Comparison of ENCODE assay signal across 26 cellular contexts in genomic region chr11:66061268-66061667, GRCh38. TPM values are rescaled to one million over a fixed set of nuclear protein-coding genes. Genes with fewer than 3 reads are reported as not detected.
DNase-seq lines count a peak whose midpoint lies in the region; ATAC-seq and TF ChIP-seq lines count a peak whose summit lies in the region.
"Had no signal": no experiment of that assay in that cellular context is flagged by ENCODE, and none has a peak within 500 bp of the region (broad histone marks: within the 10 kb centered on the region; RNA-seq: fewer than 3 reads in every experiment).

No MANE protein-coding gene starts in this region.

- ATAC-seq in activated naive CD4-positive, alpha-beta T cell treated with anti-CD3 and anti-CD28 coated beads, Interleukin-2, amount 50 U/mL, for 72 hours, result no peak
- ATAC-seq in stimulated activated naive B cell treated with anti-CD40 and anti-IgM and Interleukin-4, amounts not matched to agents 10 μg/mL and 1 μg/mL and 100 μg/mL, for 72 hours (replicated peaks), result no peak
- no peak for ATAC-seq in naive thymus-derived CD4-positive, alpha-beta T cell
- ATAC-seq: foreskin keratinocyte, GM23338, left ventricle myocardium superior, mucosa of descending colon had no signal

- H3K27me3 ChIP-seq in CD8-positive, alpha-beta memory T cell (ENCODE audit: insufficient read depth, low read length, poor library complexity, severe bottlenecking), result no peaks in the 10 kb centered on the region
- no peaks in the 10 kb centered on the region for H3K27me3 ChIP-seq in naive thymus-derived CD4-positive, alpha-beta T cell (ENCODE audit: control insufficient read depth in 2 of 2, insufficient read depth in 2 of 2, low read length in 2 of 2)
- no peaks in the 10 kb centered on the region for H3K27me3 ChIP-seq in colonic mucosa
- H3K27me3 ChIP-seq: foreskin keratinocyte, hepatocyte had no signal

- CTCF ChIA-PET in activated CD4-positive, alpha-beta T cell treated with anti-CD3 and anti-CD28 coated beads, Interleukin-2, amount 10 ng/mL, durations not matched to agents 7 days and 5 days (lab: Charles Lee), result no interaction called here
- CTCF ChIA-PET in CD8-positive, alpha-beta memory T cell (lab: Charles Lee), result no interaction called here
- CTCF ChIA-PET in naive thymus-derived CD4-positive, alpha-beta T cell (lab: Charles Lee), result no interaction called here

- H3K27me3 Mint-ChIP-seq in activated CD4-positive, alpha-beta T cell treated with anti-CD3 and anti-CD28 coated beads, Interleukin-2, amount 10 ng/mL, durations not matched to agents 7 days and 5 days, result no peaks in the 10 kb centered on the region
- no peaks in the 10 kb centered on the region for H3K27me3 Mint-ChIP-seq in CD8-positive, alpha-beta memory T cell
- no peaks in the 10 kb centered on the region for H3K27me3 Mint-ChIP-seq in stimulated activated naive B cell treated with anti-CD40 and anti-IgM and Interleukin-4, amounts not matched to agents 10 μg/mL and 1 μg/mL and 100 μg/mL, for 72 hours
- no peaks in the 10 kb centered on the region for H3K27me3 Mint-ChIP-seq in naive thymus-derived CD4-positive, alpha-beta T cell

- no peak overlapping the region for H3K27ac ChIP-seq in CD8-positive, alpha-beta memory T cell (ENCODE audit: low read depth, low read length)
- H3K27ac ChIP-seq in naive thymus-derived CD4-positive, alpha-beta T cell (ENCODE audit: low read depth, low read length), result no peak overlapping the region
- H3K27ac ChIP-seq in colonic mucosa, result no peak overlapping the region
- H3K27ac ChIP-seq: C4-2B, foreskin keratinocyte, hepatocyte had no signal

- POLR2A ChIA-PET in activated CD4-positive, alpha-beta T cell treated with anti-CD3 and anti-CD28 coated beads, Interleukin-2, amount 10 ng/mL, durations not matched to agents 7 days and 5 days (lab: Charles Lee), result no interaction called here
- POLR2A ChIA-PET in CD8-positive, alpha-beta memory T cell (lab: Charles Lee), result no interaction called here
- POLR2A ChIA-PET in naive thymus-derived CD4-positive, alpha-beta T cell (lab: Charles Lee), result no interaction called here

- H3K9ac ChIP-seq in colonic mucosa (ENCODE audit: low read depth in 2 of 2, low read length in 2 of 2), result no peak overlapping the region
- H3K9ac ChIP-seq: SK-N-SH had no signal

- H3K4me1 ChIP-seq in CD8-positive, alpha-beta memory T cell (ENCODE audit: insufficient read depth, low read length), result no peaks in the 10 kb centered on the region
- H3K4me1 ChIP-seq in naive thymus-derived CD4-positive, alpha-beta T cell (ENCODE audit: control insufficient read depth in 2 of 2, insufficient read depth in 2 of 2, low read length in 2 of 2), result no peaks in the 10 kb centered on the region
- H3K4me1 ChIP-seq in colonic mucosa, result no peaks in the 10 kb centered on the region
- H3K4me1 ChIP-seq: foreskin keratinocyte had no signal

- H3K36me3 Mint-ChIP-seq in activated CD4-positive, alpha-beta T cell treated with anti-CD3 and anti-CD28 coated beads, Interleukin-2, amount 10 ng/mL, durations not matched to agents 7 days and 5 days (ENCODE audit: low read depth), result peaks cover 80% of the 10 kb centered on the region
- H3K36me3 Mint-ChIP-seq in CD8-positive, alpha-beta memory T cell, result peaks cover 49 to 91% (median 50%) of the 10 kb centered on the region in 3 donors
- H3K36me3 Mint-ChIP-seq in activated naive CD4-positive, alpha-beta T cell treated with anti-CD3 and anti-CD28 coated beads, Interleukin-2, amount 50 U/mL, for 72 hours, result peaks cover 54 to 82% of the 10 kb centered on the region in 2 donors
- H3K36me3 Mint-ChIP-seq in stimulated activated naive B cell treated with anti-CD40 and anti-IgM and Interleukin-4, amounts not matched to agents 10 μg/mL and 1 μg/mL and 100 μg/mL, for 72 hours, result peaks cover 69 to 80% of the 10 kb centered on the region in 2 donors
- H3K36me3 Mint-ChIP-seq in naive thymus-derived CD4-positive, alpha-beta T cell, result peaks cover 31 to 73% (median 65%) of the 10 kb centered on the region in 5 donors

- H3K27ac Mint-ChIP-seq in activated CD4-positive, alpha-beta T cell treated with anti-CD3 and anti-CD28 coated beads, Interleukin-2, amount 10 ng/mL, durations not matched to agents 7 days and 5 days, result peak overlapping the region; percentile 60
- peak overlapping the region in 5 of 8 donors; percentile 14 to 83 (median 55) for H3K27ac Mint-ChIP-seq in CD8-positive, alpha-beta memory T cell
- H3K27ac Mint-ChIP-seq in activated naive CD4-positive, alpha-beta T cell treated with anti-CD3 and anti-CD28 coated beads, Interleukin-2, amount 50 U/mL, for 72 hours, result peak overlapping the region; percentile 65 to 72
- peak overlapping the region; percentile 91 for H3K27ac Mint-ChIP-seq in stimulated activated naive B cell treated with anti-CD40 and anti-IgM and Interleukin-4, amounts not matched to agents 10 μg/mL and 1 μg/mL and 100 μg/mL, for 72 hours
- peak overlapping the region in 4 of 9 donors; percentile 35 to 58 (median 48) for H3K27ac Mint-ChIP-seq in naive thymus-derived CD4-positive, alpha-beta T cell
- H3K27ac Mint-ChIP-seq: GM23338 had no signal

- peaks cover 35% of the 10 kb centered on the region for H3K4me1 Mint-ChIP-seq in activated CD4-positive, alpha-beta T cell treated with anti-CD3 and anti-CD28 coated beads, Interleukin-2, amount 10 ng/mL, durations not matched to agents 7 days and 5 days
- peaks cover 16 to 35% (median 25%) of the 10 kb centered on the region in 3 donors for H3K4me1 Mint-ChIP-seq in CD8-positive, alpha-beta memory T cell
- H3K4me1 Mint-ChIP-seq in stimulated activated naive B cell treated with anti-CD40 and anti-IgM and Interleukin-4, amounts not matched to agents 10 μg/mL and 1 μg/mL and 100 μg/mL, for 72 hours, result peaks cover 19 to 54% of the 10 kb centered on the region in 2 donors
- H3K4me1 Mint-ChIP-seq in naive thymus-derived CD4-positive, alpha-beta T cell, result peaks cover 11 to 33% (median 26%) of the 10 kb centered on the region in 7 donors
- H3K4me1 Mint-ChIP-seq: GM23338 had no signal

- peaks cover 84% of the 10 kb centered on the region for H3K36me3 ChIP-seq in CD8-positive, alpha-beta memory T cell (ENCODE audit: insufficient read depth, low read length)
- peaks cover 44 to 94% (median 75%) of the 10 kb centered on the region in 3 experiments for H3K36me3 ChIP-seq in naive thymus-derived CD4-positive, alpha-beta T cell (ENCODE audit: control insufficient read depth in 2 of 3, insufficient read depth in 3 of 3, low read length in 3 of 3)
- peaks cover 52% of the 10 kb centered on the region for H3K36me3 ChIP-seq in colonic mucosa

- peaks cover 2% of the 10 kb centered on the region for H3K9me3 Mint-ChIP-seq in activated CD4-positive, alpha-beta T cell treated with anti-CD3 and anti-CD28 coated beads, Interleukin-2, amount 10 ng/mL, durations not matched to agents 7 days and 5 days
- no peaks in the 10 kb centered on the region for H3K9me3 Mint-ChIP-seq in CD8-positive, alpha-beta memory T cell
- no peaks in the 10 kb centered on the region for H3K9me3 Mint-ChIP-seq in activated naive CD4-positive, alpha-beta T cell treated with anti-CD3 and anti-CD28 coated beads, Interleukin-2, amount 50 U/mL, for 72 hours
- no peaks in the 10 kb centered on the region for H3K9me3 Mint-ChIP-seq in stimulated activated naive B cell treated with anti-CD40 and anti-IgM and Interleukin-4, amounts not matched to agents 10 μg/mL and 1 μg/mL and 100 μg/mL, for 72 hours
- peaks cover 0 to 8% (median 0%) of the 10 kb centered on the region in 11 donors for H3K9me3 Mint-ChIP-seq in naive thymus-derived CD4-positive, alpha-beta T cell
- H3K9me3 Mint-ChIP-seq: GM23338 had no signal

- intact Hi-C loops in naive thymus-derived CD4-positive, alpha-beta T cell (cut with micrococcal nuclease), result no loop called here
- intact Hi-C loops in colonic mucosa (cut with DNase I), result no loop called here

- no peak for TF ChIP-seq CTCF in colonic mucosa (IDR thresholded peaks at IDR 0.05)

- no peak overlapping the region for H3K4me3 ChIP-seq in CD8-positive, alpha-beta memory T cell (ENCODE audit: low read length)
- H3K4me3 ChIP-seq in naive thymus-derived CD4-positive, alpha-beta T cell (ENCODE audit: low read length), result no peak overlapping the region
- H3K4me3 ChIP-seq in colonic mucosa, result no peak overlapping the region
- H3K4me3 ChIP-seq: GM23338, hepatocyte, mucosa of descending colon had no signal

- no peak for DNase-seq in activated CD4-positive, alpha-beta T cell treated with anti-CD3 and anti-CD28 coated beads, Interleukin-2, amount 10 ng/mL, durations not matched to agents 7 days and 5 days
- DNase-seq in activated CD4-positive, alpha-beta T cell treated with anti-CD3 and anti-CD28 coated beads for 4 hours, result no peak
- DNase-seq in CD8-positive, alpha-beta memory T cell, result no peak
- DNase-seq in activated naive CD4-positive, alpha-beta T cell treated with anti-CD3 and anti-CD28 coated beads, Interleukin-2, amount 50 U/mL, for 72 hours (ENCODE audit: low spot score in 2 of 2), result no peak
- no peak for DNase-seq in stimulated activated naive B cell treated with anti-CD40 and anti-IgM and Interleukin-4, amounts not matched to agents 10 μg/mL and 1 μg/mL and 100 μg/mL, for 72 hours
- DNase-seq in naive thymus-derived CD4-positive, alpha-beta T cell, result no peak
- no peak for DNase-seq in stimulated activated naive CD4-positive, alpha-beta T cell treated with Interleukin-2 at 50 U/mL for 16 hours (lab: John Stamatoyannopoulos, UW)
- DNase-seq in colonic mucosa, result no peak
- DNase-seq: amygdala; DMS53; erythroblast; foreskin keratinocyte; GF-D8; left ventricle myocardium superior; mucosa of descending colon; NCI-H2107; NCI-H510A treated with DMSO at 0.1 percent for 48 hours; SK-N-SH; stimulated activated CD4-positive, alpha-beta T cell treated with anti-CD3 and anti-CD28 coated beads, Interleukin-1b, Interleukin-23, amount 100 ng/mL, for 48 hours; T1000 had no signal

- H3K9me3 ChIP-seq in CD8-positive, alpha-beta memory T cell (ENCODE audit: low read length), result no peaks in the 10 kb centered on the region
- no peaks in the 10 kb centered on the region for H3K9me3 ChIP-seq in naive thymus-derived CD4-positive, alpha-beta T cell (ENCODE audit: control insufficient read depth in 2 of 3, low read length in 3 of 3)
- H3K9me3 ChIP-seq in colonic mucosa, result no peaks in the 10 kb centered on the region
- H3K9me3 ChIP-seq: mucosa of descending colon, SK-N-SH had no signal

- H3K4me3 Mint-ChIP-seq in activated CD4-positive, alpha-beta T cell treated with anti-CD3 and anti-CD28 coated beads, Interleukin-2, amount 10 ng/mL, durations not matched to agents 7 days and 5 days, result no peak overlapping the region
- H3K4me3 Mint-ChIP-seq in CD8-positive, alpha-beta memory T cell, result no peak overlapping the region
- peak overlapping the region in 1 of 2 donors; percentile 19 for H3K4me3 Mint-ChIP-seq in stimulated activated naive B cell treated with anti-CD40 and anti-IgM and Interleukin-4, amounts not matched to agents 10 μg/mL and 1 μg/mL and 100 μg/mL, for 72 hours
- H3K4me3 Mint-ChIP-seq in naive thymus-derived CD4-positive, alpha-beta T cell, result no peak overlapping the region
- H3K4me3 Mint-ChIP-seq: GM23338 had no signal

RNA-seq across cellular contexts. Expression of gene PACS1, which starts 8.8 kb away (rescaled TPM):
- total RNA-seq in activated CD4-positive, alpha-beta T cell treated with anti-CD3 and anti-CD28 coated beads, Interleukin-2, amount 10 ng/mL, durations not matched to agents 7 days and 5 days, result 100 to 1,000 TPM; 109 TPM
- total RNA-seq in CD8-positive, alpha-beta memory T cell, result 10 to 100 TPM; 73.3 to 77.4 TPM
- 86.1 TPM for polyA plus RNA-seq in CD8-positive, alpha-beta memory T cell
- total RNA-seq in activated naive CD4-positive, alpha-beta T cell treated with anti-CD3 and anti-CD28 coated beads, Interleukin-2, amount 50 U/mL, for 72 hours, result 100 to 1,000 TPM; 124 TPM
- 100 to 1,000 TPM; 100 to 314 (median 252) TPM for total RNA-seq in naive thymus-derived CD4-positive, alpha-beta T cell
- 100 to 1,000 TPM in 1 of 2 donors, 10 to 100 TPM in 1; 48.0 to 116 TPM for polyA plus RNA-seq in naive thymus-derived CD4-positive, alpha-beta T cell
- 10 to 100 TPM; 10.1 to 20.9 TPM for total RNA-seq in colonic mucosa

RNA-seq across cellular contexts. Expression of gene SF3B2, which starts 9.1 kb away (rescaled TPM):
- total RNA-seq in activated CD4-positive, alpha-beta T cell treated with anti-CD3 and anti-CD28 coated beads, Interleukin-2, amount 10 ng/mL, durations not matched to agents 7 days and 5 days, result 100 to 1,000 TPM; 217 to 223 TPM
- 100 to 1,000 TPM; 261 to 274 TPM for total RNA-seq in CD8-positive, alpha-beta memory T cell
- polyA plus RNA-seq in CD8-positive, alpha-beta memory T cell, result 134 TPM
- 100 to 1,000 TPM; 236 to 246 TPM for total RNA-seq in activated naive CD4-positive, alpha-beta T cell treated with anti-CD3 and anti-CD28 coated beads, Interleukin-2, amount 50 U/mL, for 72 hours
- 100 to 1,000 TPM; 163 to 248 (median 206) TPM for total RNA-seq in naive thymus-derived CD4-positive, alpha-beta T cell
- 100 to 1,000 TPM in 1 of 2 donors, 10 to 100 TPM in 1; 81.8 to 140 TPM for polyA plus RNA-seq in naive thymus-derived CD4-positive, alpha-beta T cell
- total RNA-seq in colonic mucosa, result 100 to 1,000 TPM; 139 to 196 TPM

RNA-seq across cellular contexts. Expression of gene GAL3ST3, which starts 12.3 kb away (rescaled TPM):
- not detected for total RNA-seq in activated CD4-positive, alpha-beta T cell treated with anti-CD3 and anti-CD28 coated beads, Interleukin-2, amount 10 ng/mL, durations not matched to agents 7 days and 5 days
- not detected for total RNA-seq in CD8-positive, alpha-beta memory T cell
- polyA plus RNA-seq in CD8-positive, alpha-beta memory T cell, result not detected
- total RNA-seq in activated naive CD4-positive, alpha-beta T cell treated with anti-CD3 and anti-CD28 coated beads, Interleukin-2, amount 50 U/mL, for 72 hours, result 1 to 10 TPM in 1 of 2 donors, under 1 TPM in 1; 0.14 to 1.1 TPM
- total RNA-seq in naive thymus-derived CD4-positive, alpha-beta T cell, result not detected
- polyA plus RNA-seq in naive thymus-derived CD4-positive, alpha-beta T cell, result not detected
- not detected for total RNA-seq in colonic mucosa
- total RNA-seq: foreskin keratinocyte, mucosa of descending colon had no signal
- polyA plus RNA-seq: foreskin keratinocyte, urinary bladder had no signal

RNA-seq across cellular contexts. Expression of gene CATSPER1, which starts 35.0 kb away (rescaled TPM):
- total RNA-seq in activated CD4-positive, alpha-beta T cell treated with anti-CD3 and anti-CD28 coated beads, Interleukin-2, amount 10 ng/mL, durations not matched to agents 7 days and 5 days, result not detected
- not detected for total RNA-seq in CD8-positive, alpha-beta memory T cell
- not detected for polyA plus RNA-seq in CD8-positive, alpha-beta memory T cell
- under 1 TPM in 1 of 2 donors, not detected in 1; 0.80 TPM for total RNA-seq in activated naive CD4-positive, alpha-beta T cell treated with anti-CD3 and anti-CD28 coated beads, Interleukin-2, amount 50 U/mL, for 72 hours
- total RNA-seq in naive thymus-derived CD4-positive, alpha-beta T cell, result 1 to 10 TPM in 2 of 5 experiments, not detected in 3; 1.4 to 4.2 TPM
- not detected for polyA plus RNA-seq in naive thymus-derived CD4-positive, alpha-beta T cell
- total RNA-seq in colonic mucosa, result under 1 TPM in 1 of 2 donors, not detected in 1; 0.35 TPM
- total RNA-seq: A673, foreskin keratinocyte, GM23338, hepatocyte, left ventricle myocardium superior, mucosa of descending colon, skeletal muscle tissue, urinary bladder had no signal
- polyA plus RNA-seq: foreskin keratinocyte, GM23338, hepatocyte had no signal

RNA-seq across cellular contexts. Expression of gene CST6, which starts 49.5 kb away (rescaled TPM):
- not detected for total RNA-seq in activated CD4-positive, alpha-beta T cell treated with anti-CD3 and anti-CD28 coated beads, Interleukin-2, amount 10 ng/mL, durations not matched to agents 7 days and 5 days
- total RNA-seq in CD8-positive, alpha-beta memory T cell, result not detected
- polyA plus RNA-seq in CD8-positive, alpha-beta memory T cell, result not detected
- under 1 TPM in 1 of 2 donors, not detected in 1; 0.43 TPM for total RNA-seq in activated naive CD4-positive, alpha-beta T cell treated with anti-CD3 and anti-CD28 coated beads, Interleukin-2, amount 50 U/mL, for 72 hours
- total RNA-seq in naive thymus-derived CD4-positive, alpha-beta T cell, result under 1 TPM in 1 of 5 experiments, not detected in 4; 0.42 TPM
- polyA plus RNA-seq in naive thymus-derived CD4-positive, alpha-beta T cell, result not detected
- total RNA-seq in colonic mucosa, result not detected
- total RNA-seq: left ventricle myocardium superior, mucosa of descending colon, skeletal muscle tissue had no signal
